Comparison of ENCODE assay signal across 17 cellular contexts in genomic region chr3:22176911-22177310, GRCh38.
A peak's percentile ranks its signal among the peaks of the same experiment; 100 is the strongest.
DNase-seq lines count a peak whose midpoint lies in the region; ATAC-seq and TF ChIP-seq lines count a peak whose summit lies in the region.
"Had no signal": no experiment of that assay in that cellular context is flagged by ENCODE, and none has a peak within 500 bp of the region (broad histone marks: within the 10 kb centered on the region; RNA-seq: fewer than 3 reads in every experiment).

No MANE protein-coding gene starts in this region.

- H3K9me3 Mint-ChIP-seq in HFFc6 = peaks cover 9% of the 10 kb centered on the region
- H3K9me3 Mint-ChIP-seq: GM23338 had no signal

- H3K4me1 Mint-ChIP-seq in HFFc6 (ENCODE audit: low read depth) = no peaks in the 10 kb centered on the region
- H3K4me1 Mint-ChIP-seq: CD4-positive, CD25-positive, alpha-beta regulatory T cell; CD8-positive, alpha-beta memory T cell; GM23338 had no signal

- peaks cover 3% of the 10 kb centered on the region; the same call in 1 of the 2 replicates for H3K9me2 ChIP-seq in PC-9 (ENCODE audit: insufficient read depth)

- intact Hi-C loops in PC-9 (cut with micrococcal nuclease; ENCODE audit: unreplicated experiment) = loop anchor here (5.0 to 10.0 kb wide), 2 partner anchors 388 to 710 kb away; no protein-coding TSS in a partner anchor
- intact Hi-C loops in upper lobe of right lung (cut with DNase I) = no loop called here

- peak; percentile 1 for DNase-seq in MG63
- DNase-seq in PC-9 = no peak
- DNase-seq in cerebellar nuclear complex (lab: John Stamatoyannopoulos, UW) = peak; percentile 83 to 85
- DNase-seq in central memory CD4-positive, alpha-beta T cell = no peak
- no peak for DNase-seq in HFFc6
- DNase-seq in upper lobe of right lung = no peak
- DNase-seq: BE2C; CD4-positive, CD25-positive, alpha-beta regulatory T cell; CD8-positive, alpha-beta memory T cell; COR-L47; DMS 273 treated with DMSO at 0.1 percent for 48 hours; DMS53; DND-41; EL; HCEC 1CT had no signal

- H4K20me1 ChIP-seq in PC-9 (ENCODE audit: insufficient read depth) = no peaks in the 10 kb centered on the region

- H3K27ac ChIP-seq in PC-9 (no peak overlapping the region), upper lobe of right lung (no peak overlapping the region)

- BruUV-seq in PC-9 (replicated peaks; lab: Mats Ljungman, UMichigan) = no TSS peak

- H3F3A ChIP-seq in PC-9 (ENCODE audit: insufficient read depth, low read depth) = no peaks in the 10 kb centered on the region

- no peaks in the 10 kb centered on the region for H3K36me3 ChIP-seq in MG63
- no peaks in the 10 kb centered on the region for H3K36me3 ChIP-seq in PC-9 (ENCODE audit: low read depth)
- H3K36me3 ChIP-seq in upper lobe of right lung = no peaks in the 10 kb centered on the region
- H3K36me3 ChIP-seq: BE2C had no signal

- 0 out of 2 replicates have a peak overlapping the region, but pooled peaks have one; percentile 16 for H2AFZ ChIP-seq in PC-9
- H2AFZ ChIP-seq: GM23338 had no signal

- no peaks in the 10 kb centered on the region for H3K79me2 ChIP-seq in PC-9 (ENCODE audit: low read depth)

- CTCF ChIA-PET in PC-9 (lab: Charles Lee) = no interaction called here

- no peak overlapping the region for H3K4me2 ChIP-seq in PC-9
- H3K4me2 ChIP-seq: GM23338 had no signal

- H3K9me3 ChIP-seq in MG63 = no peaks in the 10 kb centered on the region
- no peaks in the 10 kb centered on the region for H3K9me3 ChIP-seq in PC-9 (ENCODE audit: insufficient read depth, low read depth)
- no peaks in the 10 kb centered on the region for H3K9me3 ChIP-seq in upper lobe of right lung
- H3K9me3 ChIP-seq: BE2C had no signal

- no peak overlapping the region for H3K4me3 ChIP-seq in MG63
- H3K4me3 ChIP-seq in PC-9 = no peak overlapping the region
- no peak overlapping the region for H3K4me3 ChIP-seq in upper lobe of right lung
- H3K4me3 ChIP-seq: GM23338 had no signal

- no peak overlapping the region for H3K27ac Mint-ChIP-seq in HFFc6
- H3K27ac Mint-ChIP-seq: CD4-positive, CD25-positive, alpha-beta regulatory T cell; CD8-positive, alpha-beta memory T cell; GM23338 had no signal

- TF ChIP-seq CTCF in PC-9 (conservative IDR thresholded peaks at IDR 0.05) = no peak
- TF ChIP-seq CTCF in HFFc6 (IDR thresholded peaks at IDR 0.05) = no peak
- no peak for TF ChIP-seq CTCF in upper lobe of right lung (IDR thresholded peaks at IDR 0.05)

- no peaks in the 10 kb centered on the region for H3K27me3 ChIP-seq in MG63
- no peaks in the 10 kb centered on the region for H3K27me3 ChIP-seq in PC-9 (ENCODE audit: insufficient read depth, low read depth)
- H3K27me3 ChIP-seq in upper lobe of right lung = no peaks in the 10 kb centered on the region
- H3K27me3 ChIP-seq: BE2C had no signal

- no peak for ATAC-seq in HG03469 (IDR thresholded peaks at IDR 0.05; ENCODE audit: unreplicated experiment)
- ATAC-seq in upper lobe of right lung = no peak
- ATAC-seq: GM23338 had no signal

- H3K36me3 Mint-ChIP-seq in HFFc6 (ENCODE audit: low read depth) = no peaks in the 10 kb centered on the region
- H3K36me3 Mint-ChIP-seq: CD4-positive, CD25-positive, alpha-beta regulatory T cell; CD8-positive, alpha-beta memory T cell had no signal

- no peaks in the 10 kb centered on the region for H3K27me3 Mint-ChIP-seq in HFFc6 (ENCODE audit: insufficient read depth)
- H3K27me3 Mint-ChIP-seq: CD4-positive, CD25-positive, alpha-beta regulatory T cell; CD8-positive, alpha-beta memory T cell had no signal

- POLR2A ChIA-PET in PC-9 (lab: Charles Lee; ENCODE audit: unreplicated experiment) = no interaction called here

- no peak overlapping the region for H3K4me3 Mint-ChIP-seq in HFFc6
- H3K4me3 Mint-ChIP-seq: CD4-positive, CD25-positive, alpha-beta regulatory T cell; CD8-positive, alpha-beta memory T cell; GM23338 had no signal

- H3K4me1 ChIP-seq in PC-9 (replicated peaks; ENCODE audit: insufficient read depth) (no peaks in the 10 kb centered on the region), upper lobe of right lung (no peaks in the 10 kb centered on the region)
- H3K4me1 ChIP-seq: BE2C had no signal

Comparison
In these comparisons a context has a peak if more than half of its experiments do, and no peak if none do; other contexts are left out.
1. DNase-seq: peak in MG63 (single experiment) and cerebellar nuclear complex (2 of 2); none in PC-9 (0 of 2), central memory CD4-positive, alpha-beta T cell (single experiment), HFFc6 (single experiment) and upper lobe of right lung (single experiment).